In the genomic region with DNA sequence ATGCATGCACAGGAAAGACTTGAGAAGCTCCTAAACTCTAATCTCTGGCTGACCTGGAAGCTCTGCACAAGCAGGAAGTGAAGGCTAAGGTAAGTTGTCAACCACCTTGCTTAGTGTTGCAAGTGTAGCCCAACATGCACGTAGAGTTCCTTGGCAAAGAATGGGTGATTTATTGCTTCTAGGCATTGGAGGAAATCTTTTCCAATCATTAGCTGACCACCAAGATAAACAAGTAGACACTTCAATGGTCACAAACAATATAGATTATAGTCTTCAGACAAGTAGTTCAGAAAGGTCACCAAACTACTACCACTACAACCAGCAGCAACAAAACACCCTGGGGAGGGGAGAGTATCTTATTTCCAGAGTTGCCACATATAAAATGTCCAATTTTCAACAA, we compare ENCODE assay signal across 22 cellular contexts.
DNase-seq lines count a peak whose midpoint lies in the region; ATAC-seq and TF ChIP-seq lines count a peak whose summit lies in the region.
"Had no signal": no experiment of that assay in that cellular context is flagged by ENCODE, and none has a peak within 500 bp of the region (broad histone marks: within the 10 kb centered on the region; RNA-seq: fewer than 3 reads in every experiment).

No MANE protein-coding gene starts in this region.

- TF ChIP-seq EP300 in Ishikawa (IDR thresholded peaks at IDR 0.05; ENCODE audit: borderline replicate concordance) = 0 out of 2 replicates have a peak, but pooled peaks have one; percentile 22

- TF ChIP-seq RAD21 in Ishikawa (IDR thresholded peaks at IDR 0.05; ENCODE audit: low read depth) = no peak

- DNase-seq in M059J (ENCODE audit: low read depth) (peak; percentile 21), kidney glomerular epithelial cell (lab: John Stamatoyannopoulos, UW) (peak; percentile 34), GM03348 (ENCODE audit: low spot score) (no peak)
- DNase-seq in NK-92 treated with Interleukin-12 subunit alpha and Interleukin-12 subunit beta, amount 100 ng/mL, for 24 hours (lab: John Stamatoyannopoulos, UW) = no peak
- DNase-seq: 8988T; ACHN; BE2C; C1 segment of cervical spinal cord; CD4-positive, alpha-beta memory T cell; CD4-positive, CD25-positive, alpha-beta regulatory T cell; CD8-positive, alpha-beta memory T cell; COR-L47; DMS 273 treated with DMSO at 0.1 percent for 48 hours; DMS153; DMS53; DMS79; DND-41; EL; GDM1 had no signal

- no peak for ATAC-seq in GM19035 (IDR thresholded peaks at IDR 0.05; ENCODE audit: unreplicated experiment)
- no peak for ATAC-seq in HG02642 (IDR thresholded peaks at IDR 0.05; ENCODE audit: poor library complexity, unreplicated experiment)

TF ChIP-seq in Ishikawa, 13 proteins besides CTCF, POLR2A, EP300 and RAD21:
- 0 out of 2 replicates have a peak, but pooled peaks have one; percentile 20 for TF ChIP-seq TCF12 (IDR thresholded peaks at IDR 0.05; ENCODE audit: low read depth)
- no peak for TF ChIP-seq CREB1 (IDR thresholded peaks at IDR 0.05; ENCODE audit: low read depth)
- TF ChIP-seq NFIC (IDR thresholded peaks at IDR 0.05) = peak; percentile 51

Comparison
In these comparisons a context has a peak if more than half of its experiments do, and no peak if none do; other contexts are left out.
1. DNase-seq: peak in M059J (single experiment) and kidney glomerular epithelial cell (single experiment); none in NK-92 treated with Interleukin-12 subunit alpha and Interleukin-12 subunit beta, amount 100 ng/mL, for 24 hours (single experiment) and GM03348 (single experiment).